29 cellular contexts compared by ENCODE assay signal in the genomic region with DNA sequence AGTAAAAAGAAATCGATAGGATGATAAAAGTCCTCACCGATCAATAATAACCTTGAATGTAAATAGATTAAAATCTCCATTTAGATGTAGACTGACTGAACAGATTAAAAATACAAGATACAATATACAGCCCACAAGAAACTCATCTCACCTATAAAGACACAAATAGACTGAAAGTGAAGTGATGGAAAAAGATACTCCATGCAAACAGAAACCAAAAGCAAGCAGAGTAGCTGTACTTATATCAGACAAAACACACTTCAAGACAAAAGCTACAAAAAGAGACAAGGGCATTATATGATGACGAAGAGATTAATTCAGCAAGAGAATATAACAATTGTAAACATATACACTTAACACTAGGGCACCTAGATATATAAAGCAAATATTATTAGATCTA.
"Had no signal": no experiment of that assay in that cellular context is flagged by ENCODE, and none has a peak within 500 bp of the region (broad histone marks: within the 10 kb centered on the region; RNA-seq: fewer than 3 reads in every experiment).

No MANE protein-coding gene starts in this region.

- H3K9me3 ChIP-seq: pancreas, prostate gland, suprapubic skin, tibial artery, upper lobe of right lung had no signal

- H3K36me3 ChIP-seq: left ventricle myocardium inferior, pancreas, prostate gland, suprapubic skin, thoracic aorta, tibial artery, upper lobe of right lung had no signal

- H3K4me3 ChIP-seq: hepatocyte, left ventricle myocardium inferior, lung, pancreas, prostate gland, skin epidermis, suprapubic skin, thoracic aorta, tibial artery, upper lobe of right lung had no signal

- ATAC-seq: naive thymus-derived CD8-positive, alpha-beta T cell; pancreas; right cardiac atrium; sciatic nerve; upper lobe of right lung had no signal

- FAIRE-seq: pancreas, urothelium cell line had no signal

- H3K27ac Mint-ChIP-seq: mesothelial cell of epicardium; naive thymus-derived CD8-positive, alpha-beta T cell; nephron; stimulated activated naive CD8-positive, alpha-beta T cell treated with anti-CD3 and anti-CD28 coated beads, Interleukin-15, Interleukin-2, amounts not matched to agents 100 ng/mL and 50 ng/mL, for 24 hours had no signal

- H3K4me2 ChIP-seq: hepatocyte had no signal

- H3K4me1 Mint-ChIP-seq: mesothelial cell of epicardium, nephron, neural crest cell had no signal

- H3K4me3 Mint-ChIP-seq: mesothelial cell of epicardium; naive thymus-derived CD8-positive, alpha-beta T cell; nephron; neural crest cell; stimulated activated naive CD8-positive, alpha-beta T cell treated with anti-CD3 and anti-CD28 coated beads, Interleukin-15, Interleukin-2, amounts not matched to agents 100 ng/mL and 50 ng/mL, for 24 hours had no signal

- H2AFZ ChIP-seq: hepatocyte had no signal

- H3K27me3 ChIP-seq: hepatocyte, pancreas, suprapubic skin, tibial artery, upper lobe of right lung had no signal

- DNase-seq: islet precursor cell; left ventricle myocardium inferior; mesendoderm; naive thymus-derived CD8-positive, alpha-beta T cell; nucleus accumbens; pancreas; posterior cingulate gyrus; retina; right cardiac atrium; stimulated activated CD4-positive, alpha-beta T cell treated with anti-CD3 and anti-CD28 coated beads, Interleukin-12 subunit alpha, Interleukin-12 subunit beta, amount 100 ng/mL, for 4 hours; stimulated activated CD4-positive, alpha-beta T cell treated with anti-CD3 and anti-CD28 coated beads, Interleukin-15, amount 100 ng/mL, for 24 hours; stimulated activated CD4-positive, alpha-beta T cell treated with anti-CD3 and anti-CD28 coated beads, Interleukin-2, amount 100 ng/mL, for 24 hours; stimulated activated CD4-positive, alpha-beta T cell treated with anti-CD3 and anti-CD28 coated beads, Interleukin-4, amount 100 ng/mL, for 1 hour; stimulated activated naive CD4-positive, alpha-beta T cell; tibial artery; trophoblast cell; upper lobe of right lung had no signal

- H3K79me2 ChIP-seq: hepatocyte had no signal

- H3K4me1 ChIP-seq: left ventricle myocardium inferior, pancreas, prostate gland, suprapubic skin, tibial artery, upper lobe of right lung had no signal

- H3K36me3 Mint-ChIP-seq: mesothelial cell of epicardium had no signal

- H3K27ac ChIP-seq: hepatocyte, left ventricle myocardium inferior, pancreas, prostate gland, skin epidermis, suprapubic skin, thoracic aorta, tibial artery, upper lobe of right lung had no signal
